1 cellular context compared by ENCODE assay signal in the genomic region with DNA sequence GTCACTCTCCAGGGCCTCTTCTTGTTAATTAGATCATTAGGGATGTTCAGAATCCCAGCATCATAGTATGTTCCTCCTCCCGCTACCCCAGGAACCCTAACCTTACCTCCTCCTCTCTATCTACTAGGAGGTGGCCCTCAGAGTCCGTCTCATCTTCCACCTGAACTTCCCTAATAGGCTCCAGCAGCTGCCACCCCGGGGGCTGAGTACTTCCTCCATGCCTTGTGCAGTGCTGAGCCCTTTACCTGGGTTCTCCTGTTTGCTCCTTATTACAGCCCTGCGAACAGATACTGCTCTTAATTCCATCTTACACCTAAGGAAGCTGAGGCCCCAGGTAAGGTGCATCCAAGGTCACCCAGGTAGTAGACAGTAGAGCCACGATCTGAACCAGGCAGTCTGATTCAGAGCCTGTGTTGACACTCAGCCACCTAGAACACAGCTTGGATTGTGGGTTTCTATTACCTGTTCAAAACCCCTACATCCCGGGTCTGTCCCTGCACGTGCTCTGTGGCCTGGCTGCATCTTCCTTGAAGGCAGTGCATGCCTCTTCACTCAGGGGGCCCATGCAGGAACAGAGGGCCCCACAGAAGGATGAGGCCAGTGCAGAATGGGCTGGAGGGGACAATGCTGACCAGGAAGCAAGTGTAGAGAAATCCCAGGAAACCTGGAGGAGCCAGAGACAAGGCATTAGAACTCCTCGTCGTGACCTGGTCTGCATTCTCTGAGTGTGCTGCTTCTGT.
TF ChIP-seq lines count a peak whose summit lies in the region.

No MANE protein-coding gene starts in this region.

TF ChIP-seq in endothelial cell of umbilical vein, 7 proteins besides CTCF, POLR2A, EP300 and RAD21 (continued from another document):
- TF ChIP-seq, protein P1, sequence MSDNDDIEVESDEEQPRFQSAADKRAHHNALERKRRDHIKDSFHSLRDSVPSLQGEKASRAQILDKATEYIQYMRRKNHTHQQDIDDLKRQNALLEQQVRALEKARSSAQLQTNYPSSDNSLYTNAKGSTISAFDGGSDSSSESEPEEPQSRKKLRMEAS (IDR thresholded peaks at IDR 0.05; ENCODE audit: insufficient read depth, insufficient read length) = no peak
